Comparison of ENCODE assay signal across 15 cellular contexts in the genomic region with DNA sequence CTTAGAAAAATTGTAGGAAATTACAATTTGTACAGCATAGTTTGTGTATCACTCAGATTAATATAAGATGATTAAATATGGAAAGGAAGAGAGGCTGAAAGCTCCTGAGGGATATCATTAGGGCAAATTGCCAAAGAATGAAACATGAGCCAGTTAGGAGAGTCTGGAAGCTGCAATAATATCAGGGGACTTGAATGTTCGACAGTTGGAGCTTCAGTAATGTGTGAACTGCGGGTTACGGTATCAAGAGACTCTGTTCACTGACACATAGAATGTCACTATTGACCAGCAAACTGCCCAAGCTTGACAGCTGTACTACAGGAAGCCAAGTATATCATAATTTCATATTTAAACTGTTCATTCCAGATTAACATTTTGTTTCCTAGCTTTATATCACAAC.
DNase-seq lines count a peak whose midpoint lies in the region; ATAC-seq, FAIRE-seq and TF ChIP-seq lines count a peak whose summit lies in the region.
"Had no signal": no experiment of that assay in that cellular context is flagged by ENCODE, and none has a peak within 500 bp of the region (broad histone marks: within the 10 kb centered on the region; RNA-seq: fewer than 3 reads in every experiment).

No MANE protein-coding gene starts in this region.

- H3K4me3 Mint-ChIP-seq in mesothelial cell of epicardium: no peak overlapping the region
- no peak overlapping the region for H3K4me3 Mint-ChIP-seq in activated T-cell treated with anti-CD3 and anti-CD28 coated beads, Interleukin-2, amount 50 U/mL, for 4 hours
- H3K4me3 Mint-ChIP-seq: activated CD8-positive, alpha-beta memory T cell treated with anti-CD3 and anti-CD28 coated beads, Interleukin-2, amount 10 ng/mL, durations not matched to agents 7 days and 5 days; activated naive CD4-positive, alpha-beta T cell treated with anti-CD3 and anti-CD28 coated beads for 36 hours had no signal

- TF ChIP-seq RAD21 in IMR-90 (IDR thresholded peaks at IDR 0.05; ENCODE audit: low read length) (no peak), K562 (CRISPR knock-in tag; conservative IDR thresholded peaks at IDR 0.05 in 1 of 2, IDR thresholded peaks at IDR 0.05 in 1 of 2) (no peak)

- H3K9ac ChIP-seq in IMR-90 (ENCODE audit: low read depth, low read length) (no peak overlapping the region), K562 (ENCODE audit: insufficient read depth in 1 of 2, low read depth in 2 of 2, low read length in 2 of 2) (no peak overlapping the region), PC-3 (ENCODE audit: low read length) (no peak overlapping the region)

- 0 out of 2 replicates have a peak, but pooled peaks cover 2% of the 10 kb centered on the region for H3K4me1 ChIP-seq in IMR-90 (ENCODE audit: control insufficient read depth, insufficient read depth, low read length)
- H3K4me1 ChIP-seq in K562 (replicated peaks in 1 of 2; ENCODE audit: control insufficient read depth in 2 of 2, insufficient read depth in 2 of 2, low read length in 2 of 2): no peaks in the 10 kb centered on the region
- no peaks in the 10 kb centered on the region; the same call in 1 of the 2 replicates for H3K4me1 ChIP-seq in PC-3 (ENCODE audit: insufficient read depth, low read length)
- no peaks in the 10 kb centered on the region for H3K4me1 ChIP-seq in foreskin keratinocyte

- H3K27ac ChIP-seq in IMR-90 (ENCODE audit: insufficient read depth, low read length) (no peak overlapping the region), K562 (ENCODE audit: extremely low read depth, low read depth, low read length) (no peak overlapping the region), PC-3 (ENCODE audit: low read length) (no peak overlapping the region), foreskin keratinocyte (no peak overlapping the region)
- H3K27ac ChIP-seq: epithelial cell of prostate, skin epidermis, VCaP had no signal

- no peak overlapping the region for H3K23ac ChIP-seq in IMR-90 (ENCODE audit: low read depth, low read length)

- no peak overlapping the region for H2BK15ac ChIP-seq in IMR-90 (ENCODE audit: low read depth, low read length)

- peak overlapping the region; percentile 56; the same call in 1 of the 2 replicates for H4K5ac ChIP-seq in IMR-90 (ENCODE audit: low read depth, low read length)

- no peak overlapping the region for H2BK20ac ChIP-seq in IMR-90 (ENCODE audit: low read depth, low read length)

- no peaks in the 10 kb centered on the region for H3K36me3 Mint-ChIP-seq in mesothelial cell of epicardium
- peaks cover 4% of the 10 kb centered on the region for H3K36me3 Mint-ChIP-seq in activated T-cell treated with anti-CD3 and anti-CD28 coated beads, Interleukin-2, amount 50 U/mL, for 4 hours (ENCODE audit: insufficient read depth)

- H2AFZ ChIP-seq in IMR-90 (replicated peaks; ENCODE audit: low read length, poor library complexity): no peak overlapping the region
- no peak overlapping the region for H2AFZ ChIP-seq in K562 (ENCODE audit: low read depth, low read length)
- no peak overlapping the region for H2AFZ ChIP-seq in PC-3 (ENCODE audit: low read length)

- H2AK9ac ChIP-seq in IMR-90 (replicated peaks; ENCODE audit: low read depth, low read length, poor library complexity): no peak overlapping the region

- FAIRE-seq in K562 (lab: Jason Lieb, UNC): peak; percentile 46

- H3K4me3 ChIP-seq in IMR-90 (ENCODE audit: insufficient read depth, low read depth, low read length) (no peak overlapping the region), K562 (no peak overlapping the region), PC-3 (ENCODE audit: low read length) (no peak overlapping the region)
- H3K4me3 ChIP-seq: skin epidermis had no signal

- no peak overlapping the region for H4K8ac ChIP-seq in IMR-90 (ENCODE audit: low read depth in 2 of 2, low read length in 2 of 2)

- no peaks in the 10 kb centered on the region for H4K20me1 ChIP-seq in IMR-90 (ENCODE audit: insufficient read depth, low read length)
- H4K20me1 ChIP-seq in K562 (replicated peaks; ENCODE audit: control insufficient read depth, insufficient read depth, low read length): no peaks in the 10 kb centered on the region
- no peaks in the 10 kb centered on the region for H4K20me1 ChIP-seq in PC-3 (ENCODE audit: low read length)

- no peaks in the 10 kb centered on the region for H3K9me3 ChIP-seq in IMR-90 (ENCODE audit: control insufficient read depth, insufficient read depth, low read length)
- no peaks in the 10 kb centered on the region for H3K9me3 ChIP-seq in K562 (replicated peaks; ENCODE audit: control insufficient read depth, insufficient read depth, low read depth, low read length)
- no peaks in the 10 kb centered on the region for H3K9me3 ChIP-seq in PC-3 (ENCODE audit: low read length)

- WGBS in IMR-90 (ENCODE audit: extremely low coverage in 2 of 2, insufficient read length in 1 of 2), 2 experiments: no CpG with 5 or more reads among the region's 3 CpGs
- WGBS in K562 (ENCODE audit: insufficient coverage, low coverage, missing lambda C conversion rate): 79% methylated on average over 3 of the region's 3 CpGs

- no peak overlapping the region for H2BK120ac ChIP-seq in IMR-90 (ENCODE audit: low read depth, low read length)

- no peaks in the 10 kb centered on the region for H3F3A ChIP-seq in PC-3 (ENCODE audit: low read length, unreplicated experiment)

- H3K4me2 ChIP-seq in IMR-90 (ENCODE audit: low read depth, low read length) (no peak overlapping the region), K562 (ENCODE audit: insufficient read depth, low read length) (no peak overlapping the region), PC-3 (ENCODE audit: low read length) (no peak overlapping the region)

- no peak overlapping the region for H3K4ac ChIP-seq in IMR-90 (ENCODE audit: low read depth, low read length)

- TF ChIP-seq CTCF in IMR-90 (conservative IDR thresholded peaks at IDR 0.05; ENCODE audit: low read depth, low read length) (no peak), K562 (IDR thresholded peaks at IDR 0.05 in 2 of 3, conservative IDR thresholded peaks at IDR 0.05 in 1 of 3; ENCODE audit: insufficient read depth in 2 of 3, low read depth in 1 of 3, low read length in 3 of 3) (no peak), mesothelial cell of epicardium (IDR thresholded peaks at IDR 0.05; ENCODE audit: unreplicated experiment) (no peak), PC-3 (conservative IDR thresholded peaks at IDR 0.05; ENCODE audit: low read depth, low read length) (no peak), foreskin keratinocyte (conservative IDR thresholded peaks at IDR 0.05) (no peak)

- POLR2A ChIA-PET in IMR-90 (lab: Charles Lee; ENCODE audit: unreplicated experiment): no interaction called here
- POLR2A ChIA-PET in K562 (lab: Yijun Ruan, JAX): no interaction called here
- POLR2A ChIA-PET in PC-3 (lab: Charles Lee; ENCODE audit: unreplicated experiment): no interaction called here

- H3K27me3 ChIP-seq in IMR-90 (ENCODE audit: control insufficient read depth, insufficient read depth, low read length) (no peaks in the 10 kb centered on the region), K562 (ENCODE audit: control insufficient read depth in 2 of 2, insufficient read depth in 2 of 2, low read length in 2 of 2) (no peaks in the 10 kb centered on the region), PC-3 (ENCODE audit: low read length) (no peaks in the 10 kb centered on the region), foreskin keratinocyte (no peaks in the 10 kb centered on the region)

- peak overlapping the region; percentile 64 for H3K27ac Mint-ChIP-seq in mesothelial cell of epicardium
- H3K27ac Mint-ChIP-seq: activated CD8-positive, alpha-beta memory T cell treated with anti-CD3 and anti-CD28 coated beads, Interleukin-2, amount 10 ng/mL, durations not matched to agents 7 days and 5 days; activated naive CD4-positive, alpha-beta T cell treated with anti-CD3 and anti-CD28 coated beads for 36 hours had no signal

- no peaks in the 10 kb centered on the region for H3K36me3 ChIP-seq in IMR-90 (ENCODE audit: control insufficient read depth, insufficient read depth, low read length)
- no peaks in the 10 kb centered on the region for H3K36me3 ChIP-seq in K562 (ENCODE audit: control insufficient read depth, insufficient read depth, low read length)
- no peaks in the 10 kb centered on the region for H3K36me3 ChIP-seq in PC-3 (ENCODE audit: low read depth, low read length)

- H3K14ac ChIP-seq in IMR-90 (replicated peaks; ENCODE audit: low read depth, low read length): no peak overlapping the region; the same call in 1 of the 2 replicates

- TF ChIP-seq EP300 in K562 (IDR thresholded peaks at IDR 0.05; ENCODE audit: low read length): no peak

- no peak overlapping the region for H2AK5ac ChIP-seq in IMR-90 (ENCODE audit: low read depth, low read length)

- no peaks in the 10 kb centered on the region for H3K9me3 Mint-ChIP-seq in mesothelial cell of epicardium
- no peaks in the 10 kb centered on the region for H3K9me3 Mint-ChIP-seq in activated T-cell treated with anti-CD3 and anti-CD28 coated beads, Interleukin-2, amount 50 U/mL, for 4 hours
- H3K9me3 Mint-ChIP-seq: activated naive CD4-positive, alpha-beta T cell treated with anti-CD3 and anti-CD28 coated beads for 36 hours had no signal

- no peaks in the 10 kb centered on the region; a peak in 1 of 4 replicates for H3K79me1 ChIP-seq in IMR-90 (ENCODE audit: low read depth in 1 of 2, low read length in 2 of 2)

- no peaks in the 10 kb centered on the region for H3K9me1 ChIP-seq in IMR-90 (ENCODE audit: insufficient read depth, low read length)
- no peaks in the 10 kb centered on the region for H3K9me1 ChIP-seq in K562 (ENCODE audit: control insufficient read depth, insufficient read depth, low read length)

- ATAC-seq in IMR-90 (ENCODE audit: low read depth): no peak
- ATAC-seq in K562: no peak
- ATAC-seq in PC-3: no peak
- ATAC-seq in activated T-cell treated with anti-CD3 and anti-CD28 coated beads, Interleukin-2, amount 50 U/mL, for 4 hours: no peak
- ATAC-seq in foreskin keratinocyte: no peak
- ATAC-seq: activated CD8-positive, alpha-beta memory T cell treated with anti-CD3 and anti-CD28 coated beads, Interleukin-2, amount 10 ng/mL, durations not matched to agents 7 days and 5 days had no signal

- no peaks in the 10 kb centered on the region for H3K27me3 Mint-ChIP-seq in mesothelial cell of epicardium (ENCODE audit: low read depth)
- no peaks in the 10 kb centered on the region for H3K27me3 Mint-ChIP-seq in activated T-cell treated with anti-CD3 and anti-CD28 coated beads, Interleukin-2, amount 50 U/mL, for 4 hours (ENCODE audit: low read depth)
- H3K27me3 Mint-ChIP-seq: activated CD8-positive, alpha-beta memory T cell treated with anti-CD3 and anti-CD28 coated beads, Interleukin-2, amount 10 ng/mL, durations not matched to agents 7 days and 5 days had no signal

- no peaks in the 10 kb centered on the region for H3K79me2 ChIP-seq in K562 (ENCODE audit: control insufficient read depth, insufficient read depth, low read length)
- H3K79me2 ChIP-seq in PC-3 (ENCODE audit: low read length): no peaks in the 10 kb centered on the region

- H3K9me2 ChIP-seq in PC-3 (replicated peaks; ENCODE audit: low read length): no peaks in the 10 kb centered on the region

- no peak overlapping the region for H3K56ac ChIP-seq in IMR-90 (ENCODE audit: extremely low read depth, insufficient read depth, low read length)

- DNase-seq in IMR-90 (peak; percentile 34), NCI-H2227 treated with DMSO at 0.1 percent for 48 hours (lab: John Stamatoyannopoulos, UW) (peak; percentile 20), K562 (ENCODE audit: extremely low read depth in 1 of 4, low spot score in 3 of 4) (no peak), mesothelial cell of epicardium (ENCODE audit: low spot score in 2 of 2, unreplicated experiment in 2 of 2) (no peak), PC-3 (no peak), NCI-H226 (no peak), foreskin keratinocyte (no peak)
- no peak for DNase-seq in activated T-cell treated with anti-CD3 and anti-CD28 coated beads, Interleukin-2, amount 50 U/mL, for 4 hours
- DNase-seq: activated CD8-positive, alpha-beta memory T cell treated with anti-CD3 and anti-CD28 coated beads, Interleukin-2, amount 10 ng/mL, durations not matched to agents 7 days and 5 days; activated naive CD4-positive, alpha-beta T cell treated with anti-CD3 and anti-CD28 coated beads for 36 hours; central memory CD4-positive, alpha-beta T cell; hippocampal formation had no signal

- CTCF ChIA-PET in IMR-90 (lab: Yijun Ruan, JAX) (interaction anchor here (0.6 to 2.8 kb wide), 4 partner anchors 55 to 297 kb away, joined by 3 to 13 read pairs (median 4); no protein-coding TSS in a partner anchor), K562 (lab: Yijun Ruan, JAX; ENCODE audit: low intra/inter-chr PET ratio) (interaction anchor here (0.6 to 2.8 kb wide), 2 partner anchors 306 to 1626 kb away, joined by 3 to 13 read pairs; no protein-coding TSS in a partner anchor), PC-3 (lab: Charles Lee) (no interaction called here)

- in situ Hi-C loops in IMR-90 (cut with MboI; ENCODE audit: low sequenced_read_pairs) (loop anchor here (5.0 to 25.0 kb wide), 3 partner anchors 247 to 844 kb away; no protein-coding TSS in a partner anchor), K562 (cut with MboI) (no loop called here)

- no peak overlapping the region for H2BK5ac ChIP-seq in IMR-90 (ENCODE audit: low read depth, low read length, poor library complexity, severe bottlenecking)

- no peak overlapping the region for H4K91ac ChIP-seq in IMR-90 (ENCODE audit: insufficient read depth, low read depth, low read length)

- dilution Hi-C loops in IMR-90 (cut with HindIII; ENCODE audit: low sequenced_read_pairs, unreplicated experiment): no loop called here

- peaks cover 41% of the 10 kb centered on the region for H3K4me1 Mint-ChIP-seq in mesothelial cell of epicardium
- no peaks in the 10 kb centered on the region for H3K4me1 Mint-ChIP-seq in activated T-cell treated with anti-CD3 and anti-CD28 coated beads, Interleukin-2, amount 50 U/mL, for 4 hours (ENCODE audit: low read depth)
- H3K4me1 Mint-ChIP-seq: activated CD8-positive, alpha-beta memory T cell treated with anti-CD3 and anti-CD28 coated beads, Interleukin-2, amount 10 ng/mL, durations not matched to agents 7 days and 5 days had no signal

- TF ChIP-seq POLR2A in IMR-90 (IDR thresholded peaks at IDR 0.05; ENCODE audit: low read depth, low read length) (no peak), K562 (conservative IDR thresholded peaks at IDR 0.05) (no peak)

- H3K18ac ChIP-seq in IMR-90 (ENCODE audit: low read depth, low read length): no peak overlapping the region

- BruUV-seq in IMR-90 (replicated peaks; lab: Mats Ljungman, UMichigan) (no TSS peak), K562 (replicated peaks; lab: Mats Ljungman, UMichigan) (no TSS peak), PC-3 (replicated peaks; lab: Mats Ljungman, UMichigan) (no TSS peak)

- intact Hi-C loops in IMR-90 (cut with micrococcal nuclease): loop anchor here (2.0 to 5.0 kb wide), 3 partner anchors 154 to 539 kb away; partner anchors contain the start of gene NEK7
- intact Hi-C loops in K562 (cut with micrococcal nuclease): loop anchor here (5.0 kb wide), 3 partner anchors 74 to 379 kb away; no protein-coding TSS in a partner anchor
- intact Hi-C loops in PC-3 (cut with micrococcal nuclease): loop anchor here (2.0 to 10.0 kb wide), 3 partner anchors 91 to 1067 kb away; partner anchors contain the start of gene DENND1B

Comparison
In these comparisons a context has a peak if more than half of its experiments do, and no peak if none do; other contexts are left out.
1. DNase-seq: peak in IMR-90 (single experiment) and NCI-H2227 treated with DMSO at 0.1 percent for 48 hours (single experiment); none in K562 (0 of 4), mesothelial cell of epicardium (0 of 2), PC-3 (single experiment), activated T-cell treated with anti-CD3 and anti-CD28 coated beads, Interleukin-2, amount 50 U/mL, for 4 hours (single experiment), NCI-H226 (single experiment) and foreskin keratinocyte (0 of 2).